Comparison of ENCODE assay signal across 20 cellular contexts in genomic region chr7:145224775-145225174, GRCh38.
DNase-seq lines count a peak whose midpoint lies in the region; ATAC-seq and TF ChIP-seq lines count a peak whose summit lies in the region.
"Had no signal": no experiment of that assay in that cellular context is flagged by ENCODE, and none has a peak within 500 bp of the region (broad histone marks: within the 10 kb centered on the region; RNA-seq: fewer than 3 reads in every experiment).

No MANE protein-coding gene starts in this region.

- H2AFZ ChIP-seq in H9 (ENCODE audit: low read length) = no peak overlapping the region

- no peaks in the 10 kb centered on the region for H3K23me2 ChIP-seq in H9 (ENCODE audit: insufficient read length, low read depth, low read length, poor library complexity, severe bottlenecking)

- WGBS in H9 (ENCODE audit: extremely low coverage, insufficient read length, low lambda C conversion rate) = no CpG with 5 or more reads among the region's 4 CpGs
- 31% methylated on average over 3 of the region's 4 CpGs for WGBS in HUES64
- WGBS in endodermal cell (ENCODE audit: insufficient coverage in 1 of 2, insufficient read length in 1 of 2), 2 experiments = 19% methylated on average over 4 of the region's 4 CpGs; no CpG with 5 or more reads in 1 of the 2 experiments

- H2BK120ac ChIP-seq in H9 (ENCODE audit: low read depth, low read length, poor library complexity, severe bottlenecking) = no peak overlapping the region

- ATAC-seq in GM18909 (IDR thresholded peaks at IDR 0.05; ENCODE audit: poor library complexity, unreplicated experiment) (no peak), natural killer cell (no peak)
- no peak for ATAC-seq in activated CD8-positive, alpha-beta T cell treated with anti-CD3 and anti-CD28 coated beads for 36 hours
- ATAC-seq: HCT116 had no signal

- no peak overlapping the region for H4K5ac ChIP-seq in H9 (ENCODE audit: insufficient read length, low read depth, low read length)

- H3K4me1 ChIP-seq in H9 (ENCODE audit: insufficient read depth, low read length) (no peaks in the 10 kb centered on the region), HUES64 (ENCODE audit: insufficient read depth, low read length) (peaks cover 6% of the 10 kb centered on the region; the same call in 1 of the 2 replicates), endodermal cell (ENCODE audit: control insufficient read depth, insufficient read depth, low read length) (no peaks in the 10 kb centered on the region), iPS-20b (ENCODE audit: insufficient read depth, low read length) (peaks cover 11% of the 10 kb centered on the region; the same call in 1 of the 2 replicates)
- H3K4me1 ChIP-seq: BE2C had no signal

- H3K4me2 ChIP-seq in H9 (ENCODE audit: insufficient read depth, insufficient read length, low read length) = no peak overlapping the region

- no peak overlapping the region for H2BK5ac ChIP-seq in H9 (ENCODE audit: insufficient read length, low read length)

- H2BK15ac ChIP-seq in H9 (ENCODE audit: low read depth, low read length) = no peak overlapping the region

- no peaks in the 10 kb centered on the region for H3K79me1 ChIP-seq in H9 (ENCODE audit: insufficient read depth, low read depth, low read length, poor library complexity, severe bottlenecking)

- no peaks in the 10 kb centered on the region; a peak in 2 of 5 replicates for H3K9me3 Mint-ChIP-seq in H9
- no peaks in the 10 kb centered on the region for H3K9me3 Mint-ChIP-seq in endodermal cell
- peaks cover 5% of the 10 kb centered on the region for H3K9me3 Mint-ChIP-seq in activated CD8-positive, alpha-beta T cell treated with anti-CD3 and anti-CD28 coated beads for 36 hours
- peaks cover 9 to 11% of the 10 kb centered on the region in 2 donors for H3K9me3 Mint-ChIP-seq in natural killer cell

- H3K4me3 ChIP-seq in HUES64 (ENCODE audit: low read length) (no peak overlapping the region), endodermal cell (ENCODE audit: low read length) (no peak overlapping the region), iPS-20b (ENCODE audit: low read length) (no peak overlapping the region)

- no peaks in the 10 kb centered on the region for H3K27me3 ChIP-seq in H9 (ENCODE audit: insufficient read depth, low read length)
- H3K27me3 ChIP-seq in HUES64 (ENCODE audit: insufficient read depth, low read length) = no peaks in the 10 kb centered on the region
- H3K27me3 ChIP-seq in endodermal cell (ENCODE audit: control insufficient read depth, insufficient read depth, low read length, poor library complexity, severe bottlenecking) = no peaks in the 10 kb centered on the region
- no peaks in the 10 kb centered on the region for H3K27me3 ChIP-seq in iPS-20b (ENCODE audit: insufficient read depth, low read length)
- H3K27me3 ChIP-seq: BE2C had no signal

- H3K27me3 Mint-ChIP-seq in H9 (ENCODE audit: low read depth) = no peaks in the 10 kb centered on the region
- H3K27me3 Mint-ChIP-seq in endodermal cell (ENCODE audit: insufficient read depth) = no peaks in the 10 kb centered on the region
- no peaks in the 10 kb centered on the region for H3K27me3 Mint-ChIP-seq in activated CD8-positive, alpha-beta T cell treated with anti-CD3 and anti-CD28 coated beads for 36 hours
- no peaks in the 10 kb centered on the region for H3K27me3 Mint-ChIP-seq in natural killer cell (ENCODE audit: low read depth in 2 of 2)
- H3K27me3 Mint-ChIP-seq: CD4-positive, CD25-positive, alpha-beta regulatory T cell; CD8-positive, alpha-beta memory T cell had no signal

- no peak overlapping the region for H2BK12ac ChIP-seq in H9 (ENCODE audit: insufficient read length, low read depth, low read length)

- H3K27ac Mint-ChIP-seq in H9 (peak overlapping the region; percentile 19 to 84 (median 78); a peak in 5 of 7 replicates), endodermal cell (no peak overlapping the region), natural killer cell (no peak overlapping the region)
- no peak overlapping the region for H3K27ac Mint-ChIP-seq in activated CD8-positive, alpha-beta T cell treated with anti-CD3 and anti-CD28 coated beads for 36 hours
- H3K27ac Mint-ChIP-seq: CD8-positive, alpha-beta memory T cell; HFFc6 had no signal

- CTCF ChIA-PET in activated CD8-positive, alpha-beta T cell treated with anti-CD3 and anti-CD28 coated beads for 36 hours (lab: Charles Lee) = no interaction called here

- no peak overlapping the region for H3K4ac ChIP-seq in H9 (ENCODE audit: low read depth, low read length)

- H3K36me3 ChIP-seq in HUES64 (ENCODE audit: insufficient read depth, low read length) (no peaks in the 10 kb centered on the region), endodermal cell (ENCODE audit: control insufficient read depth, insufficient read depth, low read length) (no peaks in the 10 kb centered on the region), iPS-20b (ENCODE audit: insufficient read depth, low read depth, low read length) (no peaks in the 10 kb centered on the region)
- H3K36me3 ChIP-seq: BE2C had no signal

- H3K4me1 Mint-ChIP-seq in H9 = peaks cover 5 to 9% of the 10 kb centered on the region in 2 experiments
- H3K4me1 Mint-ChIP-seq in endodermal cell = peaks cover 2% of the 10 kb centered on the region
- no peaks in the 10 kb centered on the region for H3K4me1 Mint-ChIP-seq in activated CD8-positive, alpha-beta T cell treated with anti-CD3 and anti-CD28 coated beads for 36 hours (ENCODE audit: low read depth)
- H3K4me1 Mint-ChIP-seq in natural killer cell = no peaks in the 10 kb centered on the region
- H3K4me1 Mint-ChIP-seq: CD4-positive, CD25-positive, alpha-beta regulatory T cell; CD8-positive, alpha-beta memory T cell had no signal

- H4K8ac ChIP-seq in H9 (replicated peaks; ENCODE audit: insufficient read length, low read depth, low read length) = no peak overlapping the region

- H2AK5ac ChIP-seq in H9 (ENCODE audit: insufficient read length, low read length) = no peak overlapping the region

- intact Hi-C loops in activated CD8-positive, alpha-beta T cell treated with anti-CD3 and anti-CD28 coated beads for 36 hours (cut with micrococcal nuclease) = no loop called here
- intact Hi-C loops in natural killer cell (cut with micrococcal nuclease) = no loop called here

- POLR2A ChIA-PET in activated CD8-positive, alpha-beta T cell treated with anti-CD3 and anti-CD28 coated beads for 36 hours (lab: Charles Lee) = no interaction called here

- TF ChIP-seq CTCF in H9 (conservative IDR thresholded peaks at IDR 0.05) (no peak), endodermal cell (conservative IDR thresholded peaks at IDR 0.05) (no peak), natural killer cell (IDR thresholded peaks at IDR 0.05) (no peak)
- no peak for TF ChIP-seq CTCF in activated CD8-positive, alpha-beta T cell treated with anti-CD3 and anti-CD28 coated beads for 36 hours (IDR thresholded peaks at IDR 0.05)

- no peak overlapping the region for H3K14ac ChIP-seq in H9 (ENCODE audit: insufficient read depth, low read length)

- H3K79me2 ChIP-seq in H9 (ENCODE audit: insufficient read depth, low read length) = no peaks in the 10 kb centered on the region

- no peak overlapping the region for H3K23ac ChIP-seq in H9 (ENCODE audit: insufficient read length, low read depth, low read length)

- H3K4me3 Mint-ChIP-seq in H9 (no peak overlapping the region), endodermal cell (no peak overlapping the region), natural killer cell (no peak overlapping the region)
- no peak overlapping the region for H3K4me3 Mint-ChIP-seq in activated CD8-positive, alpha-beta T cell treated with anti-CD3 and anti-CD28 coated beads for 36 hours
- H3K4me3 Mint-ChIP-seq: CD8-positive, alpha-beta memory T cell; HFFc6 had no signal

- H2BK20ac ChIP-seq in H9 (ENCODE audit: low read depth, low read length, poor library complexity, severe bottlenecking) = no peak overlapping the region

- H3K36me3 Mint-ChIP-seq in H9 (ENCODE audit: insufficient read depth in 1 of 3, low read depth in 3 of 3) (no peaks in the 10 kb centered on the region), endodermal cell (ENCODE audit: low read depth) (no peaks in the 10 kb centered on the region), natural killer cell (no peaks in the 10 kb centered on the region)
- no peaks in the 10 kb centered on the region for H3K36me3 Mint-ChIP-seq in activated CD8-positive, alpha-beta T cell treated with anti-CD3 and anti-CD28 coated beads for 36 hours (ENCODE audit: low read depth)
- H3K36me3 Mint-ChIP-seq: CD4-positive, CD25-positive, alpha-beta regulatory T cell; CD8-positive, alpha-beta memory T cell had no signal

- H4K20me1 ChIP-seq in H9 (ENCODE audit: control insufficient read depth, insufficient read depth, insufficient read length) = no peaks in the 10 kb centered on the region

- H3K9ac ChIP-seq in H9 (ENCODE audit: extremely low read depth, insufficient read length, low read length) (no peak overlapping the region), HUES64 (ENCODE audit: low read depth, low read length) (no peak overlapping the region), endodermal cell (ENCODE audit: extremely low read depth, low read length, poor library complexity, severe bottlenecking) (no peak overlapping the region), iPS-20b (ENCODE audit: low read depth, low read length) (peak overlapping the region; percentile 8; the same call in 1 of the 2 replicates)

- no peak overlapping the region for H3K56ac ChIP-seq in H9 (ENCODE audit: insufficient read length, low read depth, low read length)

- H3K9me3 ChIP-seq in H9 (ENCODE audit: control insufficient read depth, low read depth, low read length) = no peaks in the 10 kb centered on the region
- H3K9me3 ChIP-seq in HUES64 (ENCODE audit: insufficient read depth, low read depth, low read length) = no peaks in the 10 kb centered on the region
- H3K9me3 ChIP-seq in endodermal cell (ENCODE audit: control insufficient read depth, low read length) = no peaks in the 10 kb centered on the region
- H3K9me3 ChIP-seq in iPS-20b (ENCODE audit: insufficient read depth, low read depth, low read length) = no peaks in the 10 kb centered on the region
- H3K9me3 ChIP-seq: BE2C had no signal

- H3K27ac ChIP-seq in H9 (ENCODE audit: insufficient read length, low read depth, low read length) = no peak overlapping the region
- peak overlapping the region; percentile 54; the same call in 1 of the 2 replicates for H3K27ac ChIP-seq in HUES64 (ENCODE audit: low read depth, low read length)
- H3K27ac ChIP-seq in endodermal cell (ENCODE audit: low read depth, low read length) = no peak overlapping the region
- peak overlapping the region; percentile 28 for H3K27ac ChIP-seq in iPS-20b (ENCODE audit: low read length)
- H3K27ac ChIP-seq: HL-60 had no signal

- no peak overlapping the region for H3T11ph ChIP-seq in H9 (ENCODE audit: low read length)

- H3K18ac ChIP-seq in H9 (ENCODE audit: insufficient read length, low read depth, low read length) = no peak overlapping the region

- no peak overlapping the region for H4K91ac ChIP-seq in H9 (ENCODE audit: insufficient read length, low read depth, low read length)

- DNase-seq in H9 = peak; percentile 33
- peak; percentile 78 for DNase-seq in endodermal cell
- no peak for DNase-seq in activated CD8-positive, alpha-beta T cell treated with anti-CD3 and anti-CD28 coated beads for 36 hours
- no peak for DNase-seq in natural killer cell
- DNase-seq: ACHN; BE2C; C1 segment of cervical spinal cord; CD4-positive, CD25-positive, alpha-beta regulatory T cell; CD8-positive, alpha-beta memory T cell; COR-L47; DMS 273 treated with DMSO at 0.1 percent for 48 hours; DMS53; DND-41; HFFc6; KG1 had no signal

Comparison
In these comparisons a context has a peak if more than half of its experiments do, and no peak if none do; other contexts are left out.
1. DNase-seq: peak in H9 (single experiment) and endodermal cell (single experiment); none in activated CD8-positive, alpha-beta T cell treated with anti-CD3 and anti-CD28 coated beads for 36 hours (single experiment) and natural killer cell (single experiment).
2. H3K27ac ChIP-seq: peak in HUES64 (single experiment) and iPS-20b (single experiment); none in H9 (single experiment) and endodermal cell (single experiment).
3. H3K27ac Mint-ChIP-seq: peak in H9 (3 of 3); none in endodermal cell (single experiment), activated CD8-positive, alpha-beta T cell treated with anti-CD3 and anti-CD28 coated beads for 36 hours (single experiment) and natural killer cell (0 of 2).